8 cellular contexts compared by ENCODE assay signal in genomic region chr2:36597003-36597531, GRCh38. TPM values are rescaled to one million over a fixed set of nuclear protein-coding genes. Genes with fewer than 3 reads are reported as not detected.
A peak's percentile ranks its signal among the peaks of the same experiment; 100 is the strongest.
DNase-seq lines count a peak whose midpoint lies in the region; ATAC-seq, FAIRE-seq and TF ChIP-seq lines count a peak whose summit lies in the region.

No MANE protein-coding gene starts in this region.

- H3K4me3 ChIP-seq in kidney (ENCODE audit: low read length in 2 of 2): peak overlapping the region; percentile 88 to 93

- intact Hi-C loops in activated CD4-positive, alpha-beta T cell treated with anti-CD3 and anti-CD28 coated beads, Interleukin-2, amount 10 ng/mL, durations not matched to agents 24 days and 14 days (cut with micrococcal nuclease): loop anchor here (1.0 to 5.0 kb wide), 2 partner anchors 240 to 355 kb away; no protein-coding TSS in a partner anchor
- intact Hi-C loops in kidney (cut with DNase I): no loop called here

- H3K27ac Mint-ChIP-seq in activated CD4-positive, alpha-beta T cell treated with anti-CD3 and anti-CD28 coated beads, Interleukin-2, amount 10 ng/mL, durations not matched to agents 24 days and 14 days: peak overlapping the region; percentile 94
- H3K27ac Mint-ChIP-seq in activated naive CD4-positive, alpha-beta T cell treated with anti-CD3 and anti-CD28 coated beads, Interleukin-2, amount 50 U/mL, for 72 hours: peak overlapping the region; percentile 64 to 85

- H3K4me1 Mint-ChIP-seq in activated CD4-positive, alpha-beta T cell treated with anti-CD3 and anti-CD28 coated beads, Interleukin-2, amount 10 ng/mL, durations not matched to agents 24 days and 14 days: peaks cover 16% of the 10 kb centered on the region

- H3K27me3 Mint-ChIP-seq in activated CD4-positive, alpha-beta T cell treated with anti-CD3 and anti-CD28 coated beads, Interleukin-2, amount 10 ng/mL, durations not matched to agents 24 days and 14 days: no peaks in the 10 kb centered on the region

- H3K36me3 ChIP-seq in kidney (ENCODE audit: control insufficient read depth in 1 of 2, insufficient read depth in 2 of 2, low read length in 2 of 2): no peaks in the 10 kb centered on the region

- no peaks in the 10 kb centered on the region for H3K9me3 ChIP-seq in kidney (ENCODE audit: control insufficient read depth in 1 of 2, low read length in 2 of 2)

- TF ChIP-seq CTCF in kidney (IDR thresholded peaks at IDR 0.05; ENCODE audit: borderline replicate concordance, extremely low read depth, insufficient read depth): no peak

- peaks cover 13% of the 10 kb centered on the region for H3K36me3 Mint-ChIP-seq in activated CD4-positive, alpha-beta T cell treated with anti-CD3 and anti-CD28 coated beads, Interleukin-2, amount 10 ng/mL, durations not matched to agents 24 days and 14 days (ENCODE audit: low read depth)
- peaks cover 7 to 26% of the 10 kb centered on the region in 2 donors for H3K36me3 Mint-ChIP-seq in activated naive CD4-positive, alpha-beta T cell treated with anti-CD3 and anti-CD28 coated beads, Interleukin-2, amount 50 U/mL, for 72 hours

- H3K4me1 ChIP-seq in kidney (ENCODE audit: control insufficient read depth in 1 of 2, insufficient read depth in 1 of 2, low read depth in 1 of 2, low read length in 2 of 2): peaks cover 3 to 15% of the 10 kb centered on the region in 2 donors

- H3K9me3 Mint-ChIP-seq in activated CD4-positive, alpha-beta T cell treated with anti-CD3 and anti-CD28 coated beads, Interleukin-2, amount 10 ng/mL, durations not matched to agents 24 days and 14 days: no peaks in the 10 kb centered on the region
- no peaks in the 10 kb centered on the region for H3K9me3 Mint-ChIP-seq in activated naive CD4-positive, alpha-beta T cell treated with anti-CD3 and anti-CD28 coated beads, Interleukin-2, amount 50 U/mL, for 72 hours

- peak overlapping the region; percentile 97 for H3K4me3 Mint-ChIP-seq in activated CD4-positive, alpha-beta T cell treated with anti-CD3 and anti-CD28 coated beads, Interleukin-2, amount 10 ng/mL, durations not matched to agents 24 days and 14 days

- H3K27ac ChIP-seq in kidney (ENCODE audit: low read depth in 2 of 2, low read length in 2 of 2) (no peak overlapping the region), substantia nigra (ENCODE audit: low read depth, low read length, poor library complexity, severe bottlenecking) (peak overlapping the region; percentile 55)

- no peak for ATAC-seq in activated naive CD4-positive, alpha-beta T cell treated with anti-CD3 and anti-CD28 coated beads, Interleukin-2, amount 50 U/mL, for 72 hours

- FAIRE-seq in kidney (lab: Jason Lieb, UNC): no peak

- no peak for DNase-seq in activated CD4-positive, alpha-beta T cell treated with anti-CD3 and anti-CD28 coated beads, Interleukin-2, amount 10 ng/mL, durations not matched to agents 24 days and 14 days
- DNase-seq in activated CD4-positive, alpha-beta T cell treated with anti-CD3 and anti-CD28 coated beads for 48 hours: no peak
- no peak for DNase-seq in activated naive CD4-positive, alpha-beta T cell treated with anti-CD3 and anti-CD28 coated beads, Interleukin-2, amount 50 U/mL, for 72 hours (ENCODE audit: low spot score in 2 of 2)
- DNase-seq in kidney (no peak), substantia nigra (lab: John Stamatoyannopoulos, UW) (no peak), nucleus accumbens (lab: John Stamatoyannopoulos, UW) (no peak), NCI-H1092 treated with DMSO at 0.1 percent for 48 hours (lab: John Stamatoyannopoulos, UW) (no peak), DMS 273 treated with DMSO at 0.1 percent for 48 hours (lab: John Stamatoyannopoulos, UW) (no peak)

- H3K9ac ChIP-seq in kidney (ENCODE audit: low read length in 2 of 2): peak overlapping the region; percentile 20 to 77

RNA-seq across cellular contexts. Expression of gene FEZ2, which starts 0.9 kb away (rescaled TPM):
- total RNA-seq in activated CD4-positive, alpha-beta T cell treated with anti-CD3 and anti-CD28 coated beads, Interleukin-2, amount 10 ng/mL, durations not matched to agents 24 days and 14 days: 13.5 and 17.5 TPM in 2 replicates
- 10 to 100 TPM in 1 of 2 donors, 1 to 10 TPM in 1; 8.2 to 14.9 TPM for total RNA-seq in activated naive CD4-positive, alpha-beta T cell treated with anti-CD3 and anti-CD28 coated beads, Interleukin-2, amount 50 U/mL, for 72 hours
- total RNA-seq in kidney: 46.4 TPM
- polyA plus RNA-seq in kidney (ENCODE audit: insufficient read depth, low read depth, low replicate concordance): 48.3 TPM
